19 cellular contexts compared by ENCODE assay signal in genomic region chr2:69975136-69975852, GRCh38. TPM values are rescaled to one million over a fixed set of nuclear protein-coding genes. Genes with fewer than 3 reads are reported as not detected.
DNase-seq lines count a peak whose midpoint lies in the region; ATAC-seq, FAIRE-seq and TF ChIP-seq lines count a peak whose summit lies in the region.
"Had no signal": no experiment of that assay in that cellular context is flagged by ENCODE, and none has a peak within 500 bp of the region (broad histone marks: within the 10 kb centered on the region; RNA-seq: fewer than 3 reads in every experiment).

No MANE protein-coding gene starts in this region.

- H3K36me3 ChIP-seq in neuronal stem cell (replicated peaks in 1 of 2; ENCODE audit: control insufficient read depth in 2 of 2, insufficient read depth in 2 of 2, low read length in 2 of 2): no peaks in the 10 kb centered on the region
- no peaks in the 10 kb centered on the region for H3K36me3 ChIP-seq in upper lobe of left lung
- H3K36me3 ChIP-seq in small intestine (ENCODE audit: control insufficient read depth in 2 of 2, insufficient read depth in 2 of 2, low read length in 2 of 2): no peaks in the 10 kb centered on the region
- H3K36me3 ChIP-seq: SJSA1 had no signal

- H2BK15ac ChIP-seq in neuronal stem cell (ENCODE audit: low read length): no peak overlapping the region

- no peak overlapping the region for H2BK12ac ChIP-seq in neuronal stem cell (ENCODE audit: low read length)

- ATAC-seq in Right ventricle myocardium inferior: no peak
- ATAC-seq in right cardiac atrium: no peak
- ATAC-seq in upper lobe of left lung (ENCODE audit: low FRiP score in 2 of 2): no peak
- no peak for ATAC-seq in GM18858 (IDR thresholded peaks at IDR 0.05; ENCODE audit: unreplicated experiment)
- ATAC-seq: A549 had no signal

- no peak overlapping the region for H3K14ac ChIP-seq in neuronal stem cell (ENCODE audit: low read length)

- peak overlapping the region; percentile 6 for H3K9ac ChIP-seq in neuronal stem cell (ENCODE audit: low read depth, low read length, poor library complexity)
- H3K9ac ChIP-seq: GM23248 had no signal

- intact Hi-C loops in Right ventricle myocardium inferior (cut with DNase I) (no loop called here), right cardiac atrium (cut with DNase I) (no loop called here)

- H3K27me3 ChIP-seq in right cardiac atrium (ENCODE audit: control insufficient read depth, insufficient read depth) (no peaks in the 10 kb centered on the region), neuronal stem cell (ENCODE audit: control insufficient read depth in 3 of 3, insufficient read depth in 3 of 3, low read depth in 1 of 3, low read length in 3 of 3) (no peaks in the 10 kb centered on the region), upper lobe of left lung (no peaks in the 10 kb centered on the region), small intestine (ENCODE audit: control insufficient read depth in 2 of 2, insufficient read depth in 2 of 2, low read length in 2 of 2) (no peaks in the 10 kb centered on the region)
- H3K27me3 ChIP-seq: SJSA1 had no signal

- no peak overlapping the region for H3K4me2 ChIP-seq in neuronal stem cell (ENCODE audit: insufficient read depth, low read length, poor library complexity, severe bottlenecking)
- H3K4me2 ChIP-seq: A549 had no signal

- H4K91ac ChIP-seq in neuronal stem cell (ENCODE audit: low read depth, low read length, poor library complexity): no peak overlapping the region

- H3K27ac ChIP-seq in right cardiac atrium (ENCODE audit: low read length) (no peak overlapping the region), neuronal stem cell (replicated peaks; ENCODE audit: low read length) (no peak overlapping the region), upper lobe of left lung (peak overlapping the region; percentile 68 to 83 (median 77)), small intestine (ENCODE audit: low read depth in 1 of 2, low read length in 1 of 2) (no peak overlapping the region)
- H3K27ac ChIP-seq: A549, GM23248, SJSA1 had no signal

- no peaks in the 10 kb centered on the region for H3K9me3 ChIP-seq in right cardiac atrium (ENCODE audit: control insufficient read depth, low read length)
- H3K9me3 ChIP-seq in neuronal stem cell (replicated peaks in 1 of 2; ENCODE audit: control insufficient read depth in 2 of 2, insufficient read depth in 1 of 2, low read depth in 1 of 2, low read length in 2 of 2): no peaks in the 10 kb centered on the region
- H3K9me3 ChIP-seq in upper lobe of left lung: no peaks in the 10 kb centered on the region
- no peaks in the 10 kb centered on the region for H3K9me3 ChIP-seq in small intestine (ENCODE audit: control insufficient read depth, low read depth)
- H3K9me3 ChIP-seq: A549, SJSA1 had no signal

- H2AFZ ChIP-seq in neuronal stem cell (ENCODE audit: low read length): no peak overlapping the region
- H2AFZ ChIP-seq: GM23248 had no signal

- no peak overlapping the region for H2BK5ac ChIP-seq in neuronal stem cell (ENCODE audit: low read length)

- FAIRE-seq in small intestine (lab: Jason Lieb, UNC): no peak
- FAIRE-seq: A549, G401.6, GM12892 had no signal

- H4K8ac ChIP-seq in neuronal stem cell (ENCODE audit: low read depth, low read length): no peak overlapping the region

- no peak overlapping the region for H2BK120ac ChIP-seq in neuronal stem cell (ENCODE audit: low read depth, low read length)

- peak; percentile 18 for DNase-seq in Right ventricle myocardium inferior (ENCODE audit: missing footprints)
- no peak for DNase-seq in right cardiac atrium
- peak; percentile 52 for DNase-seq in iPS-NIHi11 (ENCODE audit: low spot score)
- DNase-seq in neuronal stem cell (ENCODE audit: low spot score): no peak
- no peak for DNase-seq in upper lobe of left lung
- no peak for DNase-seq in glomerular visceral epithelial cell (ENCODE audit: extremely low spot score)
- no peak for DNase-seq in small intestine
- DNase-seq: Calu3, GM23248, Kasumi-1, NCI-H1417, NCI-H2029 treated with DMSO at 0.1 percent for 48 hours, NCI-H510A treated with DMSO at 0.1 percent for 48 hours, RPMI8226 had no signal

- H3K4ac ChIP-seq in neuronal stem cell (ENCODE audit: low read length): no peak overlapping the region

- no peak for TF ChIP-seq POLR2A in upper lobe of left lung (IDR thresholded peaks at IDR 0.05)

- no peak overlapping the region for H3K23ac ChIP-seq in neuronal stem cell (ENCODE audit: low read depth, low read length, poor library complexity)

- no peaks in the 10 kb centered on the region for H3K79me1 ChIP-seq in neuronal stem cell (ENCODE audit: low read depth, low read length)

- H3K4me3 ChIP-seq in right cardiac atrium (ENCODE audit: low read length) (no peak overlapping the region), neuronal stem cell (ENCODE audit: low read length in 2 of 2) (no peak overlapping the region), upper lobe of left lung (no peak overlapping the region), small intestine (ENCODE audit: low read depth in 1 of 2, low read length in 2 of 2) (no peak overlapping the region)
- H3K4me3 ChIP-seq: A549, GM23248, SJSA1 had no signal

- TF ChIP-seq EP300 in upper lobe of left lung (IDR thresholded peaks at IDR 0.05): no peak

- no peaks in the 10 kb centered on the region for H3K4me1 ChIP-seq in right cardiac atrium (ENCODE audit: control insufficient read depth, insufficient read depth, low read length)
- peaks cover 0 to 8% of the 10 kb centered on the region in 2 donors for H3K4me1 ChIP-seq in neuronal stem cell (ENCODE audit: control insufficient read depth in 2 of 2, insufficient read depth in 1 of 2, low read depth in 1 of 2, low read length in 2 of 2)
- peaks cover 0 to 7% (median 0%) of the 10 kb centered on the region in 4 donors for H3K4me1 ChIP-seq in upper lobe of left lung
- peaks cover 0 to 4% of the 10 kb centered on the region in 2 donors for H3K4me1 ChIP-seq in small intestine (ENCODE audit: control insufficient read depth in 2 of 2, insufficient read depth in 1 of 2, low read depth in 1 of 2, low read length in 1 of 2)
- H3K4me1 ChIP-seq: SJSA1 had no signal

- peak overlapping the region; percentile 17 for H3K18ac ChIP-seq in neuronal stem cell (ENCODE audit: low read length)

- H2AK5ac ChIP-seq in neuronal stem cell (ENCODE audit: low read depth, low read length): no peak overlapping the region

- no peak for TF ChIP-seq CTCF in upper lobe of left lung (IDR thresholded peaks at IDR 0.05)

- WGBS in right cardiac atrium: 86% methylated on average over 12 of the region's 12 CpGs
- no CpG with 5 or more reads among the region's 12 CpGs for WGBS in neuronal stem cell (ENCODE audit: extremely low coverage in 2 of 2, insufficient read length in 2 of 2, insufficient replicate concordance in 1 of 2), 2 donors
- 87% methylated on average over 12 of the region's 12 CpGs for WGBS in upper lobe of left lung, 2 donors
- WGBS in small intestine, 3 donors: 86 to 89% (median 87%) methylated on average over 12 of the region's 12 CpGs

RNA-seq across cellular contexts. Expression of gene ASPRV1, which starts 13.9 kb away (rescaled TPM):
- total RNA-seq in Right ventricle myocardium inferior (0.81 TPM), right cardiac atrium (1 to 10 TPM in 3 of 4 donors, under 1 TPM in 1; 0.79 to 1.2 (median 1.1) TPM), upper lobe of left lung (1 to 10 TPM; 1.0 to 2.1 (median 1.4) TPM)
- polyA plus RNA-seq in right cardiac atrium (0.84 TPM), small intestine (1 to 10 TPM; 1.5 to 3.5 (median 3.1) TPM)
- 0.54 TPM for polyA plus RNA-seq in neuronal stem cell (2013, experiment 1 of 2)
- 0.75 TPM for polyA plus RNA-seq in neuronal stem cell (2013, experiment 2 of 2)

Comparison
In these comparisons a context has a peak if more than half of its experiments do, and no peak if none do; other contexts are left out.
1. DNase-seq: peak in Right ventricle myocardium inferior (single experiment) and iPS-NIHi11 (single experiment); none in right cardiac atrium (0 of 3), neuronal stem cell (single experiment), upper lobe of left lung (0 of 2), glomerular visceral epithelial cell (single experiment) and small intestine (single experiment).
2. H3K27ac ChIP-seq: peak in upper lobe of left lung (4 of 4); none in right cardiac atrium (single experiment), neuronal stem cell (single experiment) and small intestine (0 of 2).